In genomic region chr15:58224068-58224467, GRCh38 we compare ENCODE assay signal across 2 cellular contexts.
TF ChIP-seq lines count a peak whose summit lies in the region.

No MANE protein-coding gene starts in this region.

TF ChIP-seq in SK-N-SH, 30 proteins besides CTCF, POLR2A, EP300 and RAD21 (continued from another document):
- TF ChIP-seq USF2 (IDR thresholded peaks at IDR 0.05; ENCODE audit: borderline replicate concordance, low read depth, low read length): no peak
- no peak for TF ChIP-seq TAF1 (IDR thresholded peaks at IDR 0.05; ENCODE audit: borderline replicate concordance, low read depth, low read length)
- TF ChIP-seq RCOR1 (IDR thresholded peaks at IDR 0.05; ENCODE audit: low read length): peak; percentile 67; the same call in 1 of the 2 replicates
- no peak for TF ChIP-seq ZBTB33 (IDR thresholded peaks at IDR 0.05; ENCODE audit: borderline replicate concordance, low read depth)
- TF ChIP-seq GABPA (IDR thresholded peaks at IDR 0.05; ENCODE audit: low read depth): no peak
- no peak for TF ChIP-seq USF1 (IDR thresholded peaks at IDR 0.05; ENCODE audit: borderline replicate concordance, low read depth)
- TF ChIP-seq MXI1 (IDR thresholded peaks at IDR 0.05; ENCODE audit: low read depth, low read length): peak; percentile 69
- no peak for TF ChIP-seq NFIC (IDR thresholded peaks at IDR 0.05; ENCODE audit: borderline replicate concordance)
- TF ChIP-seq TCF12 (IDR thresholded peaks at IDR 0.05): 0 out of 2 replicates have a peak, but pooled peaks have one; percentile 5
- no peak for TF ChIP-seq FOSL2 (IDR thresholded peaks at IDR 0.05; ENCODE audit: borderline replicate concordance, low read depth)
- TF ChIP-seq MAX (IDR thresholded peaks at IDR 0.05; ENCODE audit: low read depth): no peak
- TF ChIP-seq CHD2 (IDR thresholded peaks at IDR 0.05; ENCODE audit: low read length, partially characterized antibody): peak; percentile 27
- no peak for TF ChIP-seq SMC3 (IDR thresholded peaks at IDR 0.05; ENCODE audit: low read depth, low read length)
- TF ChIP-seq FOXJ3 (CRISPR knock-in tag; IDR thresholded peaks at IDR 0.05): no peak

TF ChIP-seq in SK-N-SH treated with all-trans-retinoic acid at 6 μM for 48 hours, 23 proteins besides CTCF, POLR2A, EP300 and RAD21:
- TF ChIP-seq CSRNP3 (CRISPR knock-in tag; IDR thresholded peaks at IDR 0.05): no peak
- no peak for TF ChIP-seq SNAI2 (CRISPR knock-in tag; IDR thresholded peaks at IDR 0.05)
- no peak for TF ChIP-seq ESRRG (CRISPR knock-in tag; IDR thresholded peaks at IDR 0.05)
- no peak for TF ChIP-seq TSHZ2 (CRISPR knock-in tag; IDR thresholded peaks at IDR 0.05)
- TF ChIP-seq ZC3H10 (CRISPR knock-in tag; IDR thresholded peaks at IDR 0.05): no peak
- no peak for TF ChIP-seq ARNTL (CRISPR knock-in tag; IDR thresholded peaks at IDR 0.05; ENCODE audit: borderline replicate concordance, low read depth)
- no peak for TF ChIP-seq GLIS3 (CRISPR knock-in tag; IDR thresholded peaks at IDR 0.05)
- TF ChIP-seq TCF4 (CRISPR knock-in tag; IDR thresholded peaks at IDR 0.05; ENCODE audit: borderline replicate concordance): no peak; the same call in 1 of the 2 replicates
- no peak for TF ChIP-seq BACH2 (CRISPR knock-in tag; IDR thresholded peaks at IDR 0.05; ENCODE audit: borderline replicate concordance)
